In the genomic region with DNA sequence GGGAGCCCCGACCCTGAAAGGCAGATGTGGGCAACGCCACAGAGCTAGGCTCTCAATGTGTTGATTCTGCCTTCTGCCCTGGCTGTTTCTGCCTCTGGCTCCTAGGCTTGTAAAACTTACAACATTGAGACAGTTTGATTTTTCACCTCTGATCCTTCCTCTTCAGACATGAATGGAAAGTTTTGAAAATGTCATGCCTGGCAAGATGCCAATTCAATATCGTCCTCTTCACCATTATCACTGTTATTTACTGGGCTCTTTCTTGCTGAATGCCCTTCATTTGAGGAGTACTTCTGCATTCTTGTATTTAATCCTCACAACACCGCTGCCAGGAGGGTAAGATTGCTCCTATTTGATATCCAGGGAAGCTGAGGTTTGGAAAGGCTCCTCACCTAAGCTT, we compare ENCODE assay signal across 1 cellular context.
TF ChIP-seq lines count a peak whose summit lies in the region.

No MANE protein-coding gene starts in this region.

TF ChIP-seq in GM23338, 12 proteins besides CTCF, POLR2A, EP300 and RAD21 (continued from another document):
- TF ChIP-seq, protein P1, sequence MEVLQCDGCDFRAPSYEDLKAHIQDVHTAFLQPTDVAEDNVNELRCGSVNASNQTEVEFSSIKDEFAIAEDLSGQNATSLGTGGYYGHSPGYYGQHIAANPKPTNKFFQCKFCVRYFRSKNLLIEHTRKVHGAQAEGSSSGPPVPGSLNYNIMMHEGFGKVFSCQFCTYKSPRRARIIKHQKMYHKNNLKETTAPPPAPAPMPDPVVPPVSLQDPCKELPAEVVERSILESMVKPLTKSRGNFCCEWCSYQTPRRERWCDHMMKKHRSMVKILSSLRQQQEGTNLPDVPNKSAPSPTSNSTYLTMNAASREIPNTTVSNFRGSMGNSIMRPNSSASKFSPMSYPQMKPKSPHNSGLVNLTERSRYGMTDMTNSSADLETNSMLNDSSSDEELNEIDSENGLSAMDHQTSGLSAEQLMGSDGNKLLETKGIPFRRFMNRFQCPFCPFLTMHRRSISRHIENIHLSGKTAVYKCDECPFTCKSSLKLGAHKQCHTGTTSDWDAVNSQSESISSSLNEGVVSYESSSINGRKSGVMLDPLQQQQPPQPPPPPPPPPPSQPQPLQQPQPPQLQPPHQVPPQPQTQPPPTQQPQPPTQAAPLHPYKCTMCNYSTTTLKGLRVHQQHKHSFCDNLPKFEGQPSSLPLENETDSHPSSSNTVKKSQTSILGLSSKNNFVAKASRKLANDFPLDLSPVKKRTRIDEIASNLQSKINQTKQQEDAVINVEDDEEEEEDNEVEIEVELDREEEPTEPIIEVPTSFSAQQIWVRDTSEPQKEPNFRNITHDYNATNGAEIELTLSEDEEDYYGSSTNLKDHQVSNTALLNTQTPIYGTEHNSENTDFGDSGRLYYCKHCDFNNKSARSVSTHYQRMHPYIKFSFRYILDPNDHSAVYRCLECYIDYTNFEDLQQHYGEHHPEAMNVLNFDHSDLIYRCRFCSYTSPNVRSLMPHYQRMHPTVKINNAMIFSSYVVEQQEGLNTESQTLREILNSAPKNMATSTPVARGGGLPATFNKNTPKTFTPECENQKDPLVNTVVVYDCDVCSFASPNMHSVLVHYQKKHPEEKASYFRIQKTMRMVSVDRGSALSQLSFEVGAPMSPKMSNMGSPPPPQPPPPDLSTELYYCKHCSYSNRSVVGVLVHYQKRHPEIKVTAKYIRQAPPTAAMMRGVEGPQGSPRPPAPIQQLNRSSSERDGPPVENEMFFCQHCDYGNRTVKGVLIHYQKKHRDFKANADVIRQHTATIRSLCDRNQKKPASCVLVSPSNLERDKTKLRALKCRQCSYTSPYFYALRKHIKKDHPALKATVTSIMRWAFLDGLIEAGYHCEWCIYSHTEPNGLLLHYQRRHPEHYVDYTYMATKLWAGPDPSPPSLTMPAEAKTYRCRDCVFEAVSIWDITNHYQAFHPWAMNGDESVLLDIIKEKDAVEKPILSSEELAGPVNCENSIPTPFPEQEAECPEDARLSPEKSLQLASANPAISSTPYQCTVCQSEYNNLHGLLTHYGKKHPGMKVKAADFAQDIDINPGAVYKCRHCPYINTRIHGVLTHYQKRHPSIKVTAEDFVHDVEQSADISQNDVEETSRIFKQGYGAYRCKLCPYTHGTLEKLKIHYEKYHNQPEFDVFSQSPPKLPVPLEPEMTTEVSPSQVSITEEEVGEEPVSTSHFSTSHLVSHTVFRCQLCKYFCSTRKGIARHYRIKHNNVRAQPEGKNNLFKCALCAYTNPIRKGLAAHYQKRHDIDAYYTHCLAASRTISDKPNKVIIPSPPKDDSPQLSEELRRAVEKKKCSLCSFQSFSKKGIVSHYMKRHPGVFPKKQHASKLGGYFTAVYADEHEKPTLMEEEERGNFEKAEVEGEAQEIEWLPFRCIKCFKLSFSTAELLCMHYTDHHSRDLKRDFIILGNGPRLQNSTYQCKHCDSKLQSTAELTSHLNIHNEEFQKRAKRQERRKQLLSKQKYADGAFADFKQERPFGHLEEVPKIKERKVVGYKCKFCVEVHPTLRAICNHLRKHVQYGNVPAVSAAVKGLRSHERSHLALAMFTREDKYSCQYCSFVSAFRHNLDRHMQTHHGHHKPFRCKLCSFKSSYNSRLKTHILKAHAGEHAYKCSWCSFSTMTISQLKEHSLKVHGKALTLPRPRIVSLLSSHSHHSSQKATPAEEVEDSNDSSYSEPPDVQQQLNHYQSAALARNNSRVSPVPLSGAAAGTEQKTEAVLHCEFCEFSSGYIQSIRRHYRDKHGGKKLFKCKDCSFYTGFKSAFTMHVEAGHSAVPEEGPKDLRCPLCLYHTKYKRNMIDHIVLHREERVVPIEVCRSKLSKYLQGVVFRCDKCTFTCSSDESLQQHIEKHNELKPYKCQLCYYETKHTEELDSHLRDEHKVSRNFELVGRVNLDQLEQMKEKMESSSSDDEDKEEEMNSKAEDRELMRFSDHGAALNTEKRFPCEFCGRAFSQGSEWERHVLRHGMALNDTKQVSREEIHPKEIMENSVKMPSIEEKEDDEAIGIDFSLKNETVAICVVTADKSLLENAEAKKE (CRISPR knock-in tag; IDR thresholded peaks at IDR 0.05) = no peak
- TF ChIP-seq EZH2phosphoT487 (IDR thresholded peaks at IDR 0.05; ENCODE audit: unreplicated experiment) (no peak), POLR2AphosphoS5 (IDR thresholded peaks at IDR 0.05; ENCODE audit: low read depth) (no peak), CREB1 (CRISPR knock-in tag; IDR thresholded peaks at IDR 0.05; ENCODE audit: low read depth) (no peak), ZNF114 (CRISPR knock-in tag; IDR thresholded peaks at IDR 0.05) (no peak), ZNF331 (CRISPR knock-in tag; IDR thresholded peaks at IDR 0.05; ENCODE audit: low read depth) (no peak), NANOG (IDR thresholded peaks at IDR 0.05; ENCODE audit: borderline replicate concordance) (no peak)
